ENCODE assay signal across 30 cellular contexts in the genomic region with DNA sequence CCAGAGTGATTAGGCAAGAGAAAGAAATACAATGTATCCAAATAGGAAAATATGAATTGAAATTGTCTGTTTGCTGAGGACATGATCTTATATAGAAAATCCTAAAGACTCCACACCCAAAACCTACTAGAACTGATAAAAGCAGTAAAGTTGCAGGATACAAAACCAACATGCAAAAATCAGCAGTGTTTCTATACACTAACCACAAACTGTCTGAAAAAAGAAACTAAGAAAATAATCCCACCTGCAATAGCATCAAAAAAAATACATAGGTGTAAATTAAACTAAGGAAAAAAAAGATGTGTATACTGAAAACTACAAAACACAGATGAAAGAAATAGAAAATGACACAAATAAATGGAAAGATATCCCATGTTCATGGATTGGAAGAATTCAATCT.
"Had no signal": no experiment of that assay in that cellular context is flagged by ENCODE, and none has a peak within 500 bp of the region (broad histone marks: within the 10 kb centered on the region; RNA-seq: fewer than 3 reads in every experiment).

No MANE protein-coding gene starts in this region.

- DNase-seq: activated effector memory CD4-positive, alpha-beta T cell treated with anti-CD3 and anti-CD28 coated beads, Interleukin-2, amount 50 U/mL, for 16 hours; activated effector memory CD4-positive, alpha-beta T cell treated with Interleukin-2 at 50 U/mL for 16 hours; activated gamma-delta T cell; activated gamma-delta T cell treated with Interleukin-2 at 50 U/mL for 16 hours; activated naive CD4-positive, alpha-beta T cell; activated naive CD4-positive, alpha-beta T cell treated with anti-CD3 and anti-CD28 coated beads for 36 hours; activated naive CD4-positive, alpha-beta T cell treated with anti-CD3 and anti-CD28 coated beads, Interleukin-2, amount 10 ng/mL, durations not matched to agents 7 days and 5 days; activated naive CD4-positive, alpha-beta T cell treated with anti-CD3 and anti-CD28 coated beads, Interleukin-2, amount 50 U/mL, for 16 hours; activated naive CD4-positive, alpha-beta T cell treated with Interleukin-2 at 50 U/mL for 16 hours; activated naive CD8-positive, alpha-beta T cell treated with anti-CD3 and anti-CD28 coated beads for 36 hours; activated naive CD8-positive, alpha-beta T cell treated with anti-CD3 and anti-CD28 coated beads, Interleukin-2, amount 10 ng/mL, durations not matched to agents 7 days and 5 days; activated naive CD8-positive, alpha-beta T cell treated with anti-CD3 and anti-CD28 coated beads, Interleukin-2, amount 50 U/mL, for 24 hours; activated T-cell treated with anti-CD3 and anti-CD28 coated beads, Interleukin-2, amount 50 U/mL, for 4 hours; activated T-cell treated with anti-CD3 and anti-CD28 coated beads, Interleukin-2, amount 50 U/mL, for 48 hours; activated T-cell treated with anti-CD3 and anti-CD28 coated beads, Interleukin-2, amount 50 U/mL, for 72 hours; adrenal gland; amniotic stem cell; amygdala; anterior cingulate cortex; aorta; body of pancreas; brain microvascular endothelial cell; caudate nucleus; central memory CD4-positive, alpha-beta T cell; cerebellar nuclear complex had no signal

- H3K27me3 ChIP-seq: adrenal gland, ascending aorta, body of pancreas, brain microvascular endothelial cell, breast epithelium, cardiac muscle cell had no signal

- H3K27ac ChIP-seq: adrenal gland, ascending aorta, body of pancreas, brain microvascular endothelial cell, breast epithelium, cardiac muscle cell had no signal

- ATAC-seq: activated naive CD4-positive, alpha-beta T cell treated with anti-CD3 and anti-CD28 coated beads, Interleukin-2, amount 50 U/mL, for 72 hours; activated naive CD8-positive, alpha-beta T cell treated with anti-CD3 and anti-CD28 coated beads, Interleukin-2, amount 50 U/mL, for 24 hours; activated T-cell treated with anti-CD3 and anti-CD28 coated beads, Interleukin-2, amount 50 U/mL, for 4 hours; activated T-cell treated with anti-CD3 and anti-CD28 coated beads, Interleukin-2, amount 50 U/mL, for 72 hours; activated T-helper 17 cell treated with anti-CD3 and anti-CD28 coated beads, Interleukin-2, amount 50 U/mL, for 72 hours; body of pancreas had no signal

- H3K4me1 ChIP-seq: adrenal gland, ascending aorta, body of pancreas, breast epithelium had no signal

- H3K9me3 ChIP-seq: body of pancreas had no signal

- H3K4me3 ChIP-seq: adrenal gland, ascending aorta, body of pancreas, breast epithelium, cardiac muscle cell had no signal

- H3K36me3 ChIP-seq: adrenal gland, ascending aorta, brain microvascular endothelial cell, breast epithelium, cardiac muscle cell had no signal
